ENCODE assay signal across 11 cellular contexts in genomic region chr10:93745411-93746065, GRCh38. TPM values are rescaled to one million over a fixed set of nuclear protein-coding genes. Genes with fewer than 3 reads are reported as not detected.
DNase-seq lines count a peak whose midpoint lies in the region; ATAC-seq and TF ChIP-seq lines count a peak whose summit lies in the region.
"Had no signal": no experiment of that assay in that cellular context is flagged by ENCODE, and none has a peak within 500 bp of the region (broad histone marks: within the 10 kb centered on the region; RNA-seq: fewer than 3 reads in every experiment).

No MANE protein-coding gene starts in this region.

- TF ChIP-seq EP300 in sigmoid colon (IDR thresholded peaks at IDR 0.05) = no peak

- TF ChIP-seq CTCF in endodermal cell (conservative IDR thresholded peaks at IDR 0.05) (peak; percentile 93), retinal pigment epithelial cell (conservative IDR thresholded peaks at IDR 0.05; ENCODE audit: low read depth, low read length) (peak; percentile 92), sigmoid colon (IDR thresholded peaks at IDR 0.05) (no peak)

- ATAC-seq in GM19452 (IDR thresholded peaks at IDR 0.05; ENCODE audit: unreplicated experiment) = no peak

- H3K27ac Mint-ChIP-seq in endodermal cell = no peak overlapping the region
- H3K27ac Mint-ChIP-seq: activated CD4-positive, alpha-beta T cell treated with anti-CD3 and anti-CD28 coated beads, Interleukin-2, amount 10 ng/mL, durations not matched to agents 7 days and 5 days had no signal

- no peak for TF ChIP-seq POLR2A in sigmoid colon (IDR thresholded peaks at IDR 0.05)

- H3K4me1 ChIP-seq in endodermal cell (ENCODE audit: control insufficient read depth, insufficient read depth, low read length) = peaks cover 8% of the 10 kb centered on the region
- peaks cover 0 to 34% (median 19%) of the 10 kb centered on the region in 4 donors for H3K4me1 ChIP-seq in sigmoid colon

- H3K27me3 Mint-ChIP-seq in endodermal cell (ENCODE audit: insufficient read depth) = no peaks in the 10 kb centered on the region

- H3K36me3 Mint-ChIP-seq in endodermal cell (ENCODE audit: low read depth) = no peaks in the 10 kb centered on the region

- no peaks in the 10 kb centered on the region for H3K9me3 ChIP-seq in endodermal cell (ENCODE audit: control insufficient read depth, low read length)
- no peaks in the 10 kb centered on the region for H3K9me3 ChIP-seq in sigmoid colon
- H3K9me3 ChIP-seq: BLaER1 had no signal

- peaks cover 32% of the 10 kb centered on the region for H3K4me1 Mint-ChIP-seq in endodermal cell
- H3K4me1 Mint-ChIP-seq: activated CD4-positive, alpha-beta T cell treated with anti-CD3 and anti-CD28 coated beads, Interleukin-2, amount 10 ng/mL, durations not matched to agents 7 days and 5 days had no signal

- no peaks in the 10 kb centered on the region for H3K9me3 Mint-ChIP-seq in endodermal cell
- H3K9me3 Mint-ChIP-seq: activated CD4-positive, alpha-beta T cell treated with anti-CD3 and anti-CD28 coated beads, Interleukin-2, amount 10 ng/mL, durations not matched to agents 7 days and 5 days had no signal

- H3K27ac ChIP-seq in endodermal cell (ENCODE audit: low read depth, low read length) = no peak overlapping the region
- H3K27ac ChIP-seq in sigmoid colon = peak overlapping the region in 1 of 4 donors; percentile 6
- H3K27ac ChIP-seq: BLaER1 had no signal

- H3K4me3 ChIP-seq in endodermal cell (ENCODE audit: low read length) (no peak overlapping the region), retinal pigment epithelial cell (ENCODE audit: low read length) (no peak overlapping the region), sigmoid colon (no peak overlapping the region)
- H3K4me3 ChIP-seq: BLaER1 had no signal

- no peak overlapping the region for H3K9ac ChIP-seq in endodermal cell (ENCODE audit: extremely low read depth, low read length, poor library complexity, severe bottlenecking)
- H3K9ac ChIP-seq: BLaER1 had no signal

- no peaks in the 10 kb centered on the region for H3K27me3 ChIP-seq in endodermal cell (ENCODE audit: control insufficient read depth, insufficient read depth, low read length, poor library complexity, severe bottlenecking)
- H3K27me3 ChIP-seq in sigmoid colon = no peaks in the 10 kb centered on the region
- H3K27me3 ChIP-seq: BLaER1 had no signal

- intact Hi-C loops in sigmoid colon (cut with DNase I) = no loop called here

- H3K36me3 ChIP-seq in endodermal cell (ENCODE audit: control insufficient read depth, insufficient read depth, low read length) (no peaks in the 10 kb centered on the region), sigmoid colon (no peaks in the 10 kb centered on the region)
- H3K36me3 ChIP-seq: BLaER1 had no signal

- H3K4me3 Mint-ChIP-seq in endodermal cell = no peak overlapping the region
- H3K4me3 Mint-ChIP-seq: activated CD4-positive, alpha-beta T cell treated with anti-CD3 and anti-CD28 coated beads, Interleukin-2, amount 10 ng/mL, durations not matched to agents 7 days and 5 days had no signal

- 34 to 75% methylated on average over 2 to 8 of the region's 9 CpGs for WGBS in endodermal cell (ENCODE audit: insufficient coverage in 1 of 2, insufficient read length in 1 of 2), 2 experiments
- WGBS in sigmoid colon, 2 donors = 72% methylated on average over 9 of the region's 9 CpGs

- DNase-seq in NCI-H446 (lab: John Stamatoyannopoulos, UW) (peak; percentile 21 to 22), NCI-H446 treated with DMSO at 0.1 percent for 48 hours (lab: John Stamatoyannopoulos, UW) (no peak), NCI-H1694 treated with DMSO at 0.1 percent for 48 hours (lab: John Stamatoyannopoulos, UW) (peak; percentile 45), endodermal cell (peak; percentile 87), retinal pigment epithelial cell (ENCODE audit: low read depth) (no peak), sigmoid colon (no peak), NCI-H2196 treated with DMSO at 0.1 percent for 48 hours (lab: John Stamatoyannopoulos, UW; ENCODE audit: unreplicated experiment) (no peak)
- DNase-seq: activated CD4-positive, alpha-beta T cell treated with anti-CD3 and anti-CD28 coated beads, Interleukin-2, amount 10 ng/mL, durations not matched to agents 7 days and 5 days had no signal

RNA-seq across cellular contexts. Expression of gene LGI1, which starts 12.2 kb away (rescaled TPM):
- total RNA-seq in endodermal cell (1 to 10 TPM in 1 of 2 donors, under 1 TPM in 1; 0.60 to 2.6 TPM), sigmoid colon (10 to 100 TPM in 2 of 4 donors, 1 to 10 TPM in 2; 3.2 to 28.1 (median 7.2) TPM)
- 63.2 TPM for polyA plus RNA-seq in endodermal cell (2013, experiment 1 of 2)
- 66.2 TPM for polyA plus RNA-seq in endodermal cell (2013, experiment 2 of 2)
- 1 to 10 TPM in 2 of 3 donors, under 1 TPM in 1; 0.89 to 2.4 (median 1.2) TPM for polyA plus RNA-seq in sigmoid colon
- total RNA-seq: activated CD4-positive, alpha-beta T cell treated with anti-CD3 and anti-CD28 coated beads, Interleukin-2, amount 10 ng/mL, durations not matched to agents 7 days and 5 days; glomerular endothelial cell had no signal

RNA-seq across cellular contexts. Expression of gene FRA10AC1, which starts 43.1 kb away (rescaled TPM):
- total RNA-seq in endodermal cell = 10 to 100 TPM; 16.5 to 28.3 TPM
- polyA plus RNA-seq in endodermal cell (2013, experiment 1 of 2) = 19.9 TPM
- polyA plus RNA-seq in endodermal cell (2013, experiment 2 of 2) = 27.4 TPM
- total RNA-seq in sigmoid colon = 10 to 100 TPM; 11.3 to 23.5 (median 17.3) TPM
- polyA plus RNA-seq in sigmoid colon = 10 to 100 TPM in 1 of 3 donors, 1 to 10 TPM in 2; 4.2 to 14.3 (median 5.4) TPM

Comparison
In these comparisons a context has a peak if more than half of its experiments do, and no peak if none do; other contexts are left out.
1. DNase-seq: peak in NCI-H446 (2 of 2), NCI-H1694 treated with DMSO at 0.1 percent for 48 hours (single experiment) and endodermal cell (single experiment); none in NCI-H446 treated with DMSO at 0.1 percent for 48 hours (single experiment), retinal pigment epithelial cell (single experiment), sigmoid colon (single experiment) and NCI-H2196 treated with DMSO at 0.1 percent for 48 hours (single experiment).
2. CTCF ChIP-seq: peak in endodermal cell (single experiment) and retinal pigment epithelial cell (single experiment); none in sigmoid colon (0 of 4).